In genomic region chr19:35135389-35135909, GRCh38 we compare ENCODE assay signal across 8 cellular contexts. TPM values are rescaled to one million over a fixed set of nuclear protein-coding genes. Genes with fewer than 3 reads are reported as not detected.
DNase-seq lines count a peak whose midpoint lies in the region; ATAC-seq and TF ChIP-seq lines count a peak whose summit lies in the region.

No MANE protein-coding gene starts in this region.

- H4K91ac ChIP-seq in IMR-90 (ENCODE audit: insufficient read depth, low read depth, low read length), result no peak overlapping the region
- H4K91ac ChIP-seq in trophoblast cell (ENCODE audit: low read depth, low read length), result no peak overlapping the region

- no peaks in the 10 kb centered on the region for H3K79me2 ChIP-seq in trophoblast cell (ENCODE audit: control insufficient read depth, insufficient read depth, low read length, poor library complexity)

- H3K14ac ChIP-seq in IMR-90 (replicated peaks; ENCODE audit: low read depth, low read length), result no peak overlapping the region
- no peak overlapping the region for H3K14ac ChIP-seq in trophoblast cell (ENCODE audit: low read length)

- TF ChIP-seq POLR2A in IMR-90 (IDR thresholded peaks at IDR 0.05; ENCODE audit: low read depth, low read length), result no peak

- H3K4me1 Mint-ChIP-seq in activated naive CD8-positive, alpha-beta T cell treated with anti-CD3 and anti-CD28 coated beads for 36 hours, result no peaks in the 10 kb centered on the region

- H2BK20ac ChIP-seq in IMR-90 (ENCODE audit: low read depth, low read length), result no peak overlapping the region

- H2BK12ac ChIP-seq in trophoblast cell (ENCODE audit: low read length), result no peak overlapping the region

- TF ChIP-seq RAD21 in IMR-90 (IDR thresholded peaks at IDR 0.05; ENCODE audit: low read length), result peak; percentile 67

- H2AK9ac ChIP-seq in IMR-90 (replicated peaks; ENCODE audit: low read depth, low read length, poor library complexity), result no peak overlapping the region

- no peak overlapping the region for H3K4me3 Mint-ChIP-seq in activated naive CD8-positive, alpha-beta T cell treated with anti-CD3 and anti-CD28 coated beads for 36 hours

- in situ Hi-C loops in IMR-90 (cut with MboI; ENCODE audit: low sequenced_read_pairs), result loop anchor here (5.0 kb wide), 1 partner anchor 68 kb away; no protein-coding TSS in a partner anchor
- in situ Hi-C loops in SK-MEL-5 (cut with HindIII; ENCODE audit: low pct_unique_long_range_greater_than_20kb, low sequenced_read_pairs), result no loop called here

- no TSS peak for BruUV-seq in IMR-90 (replicated peaks; lab: Mats Ljungman, UMichigan)

- peak; percentile 89 for ATAC-seq in IMR-90 (ENCODE audit: low read depth)
- no peak for ATAC-seq in GM18517 (IDR thresholded peaks at IDR 0.05; ENCODE audit: unreplicated experiment)
- no peak for ATAC-seq in HG02970 (IDR thresholded peaks at IDR 0.05; ENCODE audit: low FRiP score, unreplicated experiment)

- H3K18ac ChIP-seq in IMR-90 (ENCODE audit: low read depth, low read length), result no peak overlapping the region
- no peak overlapping the region for H3K18ac ChIP-seq in trophoblast cell (ENCODE audit: low read length)

- no peak overlapping the region for H3K4me3 ChIP-seq in IMR-90 (ENCODE audit: insufficient read depth, low read depth, low read length)
- H3K4me3 ChIP-seq in cardiac muscle cell, result peak overlapping the region; percentile 16
- H3K4me3 ChIP-seq in trophoblast cell (ENCODE audit: low read depth, low read length), result no peak overlapping the region

- peaks cover 3% of the 10 kb centered on the region; the same call in 1 of the 2 replicates for H4K20me1 ChIP-seq in IMR-90 (ENCODE audit: insufficient read depth, low read length)

- TF ChIP-seq CTCF in IMR-90 (conservative IDR thresholded peaks at IDR 0.05; ENCODE audit: low read depth, low read length) (peak; percentile 82), cardiac muscle cell (IDR thresholded peaks at IDR 0.05; ENCODE audit: low read depth, low read length) (peak; percentile 86)

- POLR2A ChIA-PET in IMR-90 (lab: Charles Lee; ENCODE audit: unreplicated experiment), result no interaction called here

- H4K8ac ChIP-seq in IMR-90 (ENCODE audit: low read depth in 2 of 2, low read length in 2 of 2) (no peak overlapping the region), trophoblast cell (ENCODE audit: low read depth, low read length) (no peak overlapping the region)

- H2AFZ ChIP-seq in IMR-90 (replicated peaks; ENCODE audit: low read length, poor library complexity) (peak overlapping the region; percentile 34), trophoblast cell (ENCODE audit: insufficient read depth, low read length, poor library complexity) (no peak overlapping the region)

- H3K36me3 Mint-ChIP-seq in activated naive CD8-positive, alpha-beta T cell treated with anti-CD3 and anti-CD28 coated beads for 36 hours, result no peaks in the 10 kb centered on the region

- H2BK5ac ChIP-seq in IMR-90 (ENCODE audit: low read depth, low read length, poor library complexity, severe bottlenecking) (no peak overlapping the region), trophoblast cell (ENCODE audit: low read depth, low read length, poor library complexity) (no peak overlapping the region)

- H2BK120ac ChIP-seq in IMR-90 (ENCODE audit: low read depth, low read length) (no peak overlapping the region), trophoblast cell (ENCODE audit: insufficient read depth, low read length, poor library complexity) (no peak overlapping the region)

- H2BK15ac ChIP-seq in IMR-90 (ENCODE audit: low read depth, low read length), result no peak overlapping the region

- peaks cover 14% of the 10 kb centered on the region for H3K4me1 ChIP-seq in IMR-90 (ENCODE audit: control insufficient read depth, insufficient read depth, low read length)
- peaks cover 44% of the 10 kb centered on the region for H3K4me1 ChIP-seq in cardiac muscle cell (ENCODE audit: low read depth)
- no peaks in the 10 kb centered on the region for H3K4me1 ChIP-seq in trophoblast cell (ENCODE audit: control insufficient read depth in 1 of 2, insufficient read depth in 2 of 2, low read length in 2 of 2)

- no peak overlapping the region for H4K5ac ChIP-seq in IMR-90 (ENCODE audit: low read depth, low read length)

- H2AK5ac ChIP-seq in IMR-90 (ENCODE audit: low read depth, low read length) (peak overlapping the region; percentile 83; the same call in 1 of the 2 replicates), trophoblast cell (ENCODE audit: low read length) (no peak overlapping the region)

- H3K79me1 ChIP-seq in IMR-90 (ENCODE audit: low read depth in 1 of 2, low read length in 2 of 2) (no peaks in the 10 kb centered on the region), trophoblast cell (ENCODE audit: low read length) (no peaks in the 10 kb centered on the region)

- no peak overlapping the region for H3K56ac ChIP-seq in IMR-90 (ENCODE audit: extremely low read depth, insufficient read depth, low read length)

- H3K27me3 Mint-ChIP-seq in activated naive CD8-positive, alpha-beta T cell treated with anti-CD3 and anti-CD28 coated beads for 36 hours, result no peaks in the 10 kb centered on the region

- DNase-seq in DMS53 (lab: John Stamatoyannopoulos, UW) (peak; percentile 79), IMR-90 (peak; percentile 55), SK-MEL-5 (ENCODE audit: low read depth, low spot score) (peak; percentile 79), cardiac muscle cell (ENCODE audit: low read depth in 1 of 2, low spot score in 1 of 2) (peak; percentile 76 to 92), trophoblast cell (peak; percentile 54 to 73)
- DNase-seq in activated naive CD8-positive, alpha-beta T cell treated with anti-CD3 and anti-CD28 coated beads for 36 hours, result peak; percentile 69

- H3K27me3 ChIP-seq in IMR-90 (ENCODE audit: control insufficient read depth, insufficient read depth, low read length), result peaks cover 14% of the 10 kb centered on the region; the same call in 1 of the 2 replicates
- no peaks in the 10 kb centered on the region for H3K27me3 ChIP-seq in cardiac muscle cell
- no peaks in the 10 kb centered on the region for H3K27me3 ChIP-seq in trophoblast cell (ENCODE audit: insufficient read depth, low read length)

- H3K27ac ChIP-seq in IMR-90 (ENCODE audit: insufficient read depth, low read length), result no peak overlapping the region
- H3K27ac ChIP-seq in cardiac muscle cell, result peak overlapping the region; percentile 85
- no peak overlapping the region for H3K27ac ChIP-seq in trophoblast cell (ENCODE audit: low read depth, low read length)

- H3K23ac ChIP-seq in IMR-90 (ENCODE audit: low read depth, low read length) (no peak overlapping the region), trophoblast cell (ENCODE audit: low read length) (no peak overlapping the region)

- H3K4ac ChIP-seq in IMR-90 (ENCODE audit: low read depth, low read length), result no peak overlapping the region
- H3K4ac ChIP-seq in trophoblast cell (ENCODE audit: low read depth, low read length), result no peak overlapping the region

- no peak overlapping the region for H3K9ac ChIP-seq in IMR-90 (ENCODE audit: low read depth, low read length)
- no peak overlapping the region for H3K9ac ChIP-seq in trophoblast cell (ENCODE audit: low read length)

- no peaks in the 10 kb centered on the region for H3K9me3 ChIP-seq in IMR-90 (ENCODE audit: control insufficient read depth, insufficient read depth, low read length)
- H3K9me3 ChIP-seq in cardiac muscle cell (ENCODE audit: low read depth), result no peaks in the 10 kb centered on the region
- peaks cover 4% of the 10 kb centered on the region for H3K9me3 ChIP-seq in trophoblast cell (ENCODE audit: insufficient read depth, low read depth, low read length)

- intact Hi-C loops in IMR-90 (cut with micrococcal nuclease), result loop anchor here (1.0 to 2.0 kb wide), 3 partner anchors 68 to 162 kb away; no protein-coding TSS in a partner anchor

- H3K9me1 ChIP-seq in IMR-90 (ENCODE audit: insufficient read depth, low read length), result peaks cover 3% of the 10 kb centered on the region; the same call in 1 of the 2 replicates

- H4K12ac ChIP-seq in trophoblast cell (ENCODE audit: low read depth, low read length), result no peak overlapping the region

- no peaks in the 10 kb centered on the region for H3K9me3 Mint-ChIP-seq in activated naive CD8-positive, alpha-beta T cell treated with anti-CD3 and anti-CD28 coated beads for 36 hours

- CTCF ChIA-PET in IMR-90 (lab: Yijun Ruan, JAX), result interaction anchor here (0.6 to 3.2 kb wide), 6 partner anchors 10 to 88 kb away, joined by 3 to 18 read pairs (median 4); no protein-coding TSS in a partner anchor

- WGBS in IMR-90 (ENCODE audit: extremely low coverage in 2 of 2, insufficient read length in 1 of 2), 2 experiments, result no CpG with 5 or more reads among the region's 7 CpGs
- WGBS in trophoblast cell (ENCODE audit: extremely low coverage, insufficient coverage, insufficient read length), result no CpG with 5 or more reads among the region's 7 CpGs

- H3K27ac Mint-ChIP-seq in activated naive CD8-positive, alpha-beta T cell treated with anti-CD3 and anti-CD28 coated beads for 36 hours, result no peak overlapping the region

- H3K36me3 ChIP-seq in IMR-90 (ENCODE audit: control insufficient read depth, insufficient read depth, low read length) (no peaks in the 10 kb centered on the region), cardiac muscle cell (no peaks in the 10 kb centered on the region), trophoblast cell (ENCODE audit: control insufficient read depth in 1 of 2, insufficient read depth in 2 of 2, low read length in 2 of 2) (no peaks in the 10 kb centered on the region)

- dilution Hi-C loops in IMR-90 (cut with HindIII; ENCODE audit: low sequenced_read_pairs, unreplicated experiment), result no loop called here

- H3K4me2 ChIP-seq in IMR-90 (ENCODE audit: low read depth, low read length), result no peak overlapping the region
- H3K4me2 ChIP-seq in trophoblast cell (ENCODE audit: low read length), result no peak overlapping the region

RNA-seq across cellular contexts. Expression of gene LGI4, which starts 0.6 kb away (rescaled TPM):
- not detected in 2 replicates for total RNA-seq in IMR-90 (2012; rRNA removed)
- 0.06 and 0.10 TPM in 2 replicates for polyA plus RNA-seq in IMR-90 (2012; rRNA removed)
- polyA plus RNA-seq in IMR-90 (2012; cell fraction: cytosol; rRNA removed), result 0.05 TPM in 1 of 2 replicates, not detected in the other
- 2.3 and 3.5 TPM in 2 replicates for polyA plus RNA-seq in IMR-90 (2012; cell fraction: nucleus; rRNA removed; ENCODE audit: low replicate concordance)
- total RNA-seq in SK-MEL-5 (2014; rRNA removed; shearing (Covaris generic)), result 0.11 TPM in 1 of 2 replicates, not detected in the other
- not detected in 2 replicates for polyA plus RNA-seq in SK-MEL-5 (2015; cell fraction: cytosol; rRNA removed)
- polyA plus RNA-seq in SK-MEL-5 (2015; cell fraction: nucleus; rRNA removed), result not detected in 2 replicates
- total RNA-seq in activated naive CD8-positive, alpha-beta T cell treated with anti-CD3 and anti-CD28 coated beads for 36 hours, result not detected
- 42.0 and 45.5 TPM in 2 replicates for total RNA-seq in cardiac muscle cell
- 26.7 and 27.5 TPM in 2 replicates for polyA plus RNA-seq in cardiac muscle cell
- polyA plus RNA-seq in trophoblast cell (2013), result 0.22 and 0.33 TPM in 2 replicates

RNA-seq across cellular contexts. Expression of gene FXYD1, which starts 3.2 kb away (rescaled TPM):
- total RNA-seq in IMR-90 (2012; rRNA removed), result 0.18 TPM in 1 of 2 replicates, not detected in the other
- polyA plus RNA-seq in IMR-90 (2012; rRNA removed), result 2.7 and 3.9 TPM in 2 replicates
- 1.0 and 7.5 TPM in 2 replicates for polyA plus RNA-seq in IMR-90 (2012; cell fraction: cytosol; rRNA removed)
- polyA plus RNA-seq in IMR-90 (2012; cell fraction: nucleus; rRNA removed; ENCODE audit: low replicate concordance), result 3.4 and 3.9 TPM in 2 replicates
- not detected in 2 replicates for total RNA-seq in SK-MEL-5 (2014; rRNA removed; shearing (Covaris generic))
- polyA plus RNA-seq in SK-MEL-5 (2015; cell fraction: cytosol; rRNA removed), result 0.13 TPM in 1 of 2 replicates, not detected in the other
- not detected in 2 replicates for polyA plus RNA-seq in SK-MEL-5 (2015; cell fraction: nucleus; rRNA removed)
- 1 to 10 TPM; 1.1 TPM for total RNA-seq in activated naive CD8-positive, alpha-beta T cell treated with anti-CD3 and anti-CD28 coated beads for 36 hours
- total RNA-seq in cardiac muscle cell, result 105 and 154 TPM in 2 replicates
- 268 and 314 TPM in 2 replicates for polyA plus RNA-seq in cardiac muscle cell
- not detected in 2 replicates for polyA plus RNA-seq in trophoblast cell (2013)

RNA-seq across cellular contexts. Expression of gene FXYD7, which starts 7.6 kb away (rescaled TPM):
- total RNA-seq in IMR-90 (2012; rRNA removed) (not detected in 2 replicates), cardiac muscle cell (2.6 and 4.5 TPM in 2 replicates)
- polyA plus RNA-seq in IMR-90 (2012; rRNA removed) (0.31 and 0.39 TPM in 2 replicates), cardiac muscle cell (3.5 and 5.0 TPM in 2 replicates)
- polyA plus RNA-seq in IMR-90 (2012; cell fraction: cytosol; rRNA removed), result 0.11 and 2.0 TPM in 2 replicates
- 0.35 and 0.60 TPM in 2 replicates for polyA plus RNA-seq in IMR-90 (2012; cell fraction: nucleus; rRNA removed; ENCODE audit: low replicate concordance)
- total RNA-seq in SK-MEL-5 (2014; rRNA removed; shearing (Covaris generic)), result not detected in 2 replicates
- polyA plus RNA-seq in SK-MEL-5 (2015; cell fraction: cytosol; rRNA removed), result not detected in 2 replicates
- 0.22 TPM in 1 of 2 replicates, not detected in the other for polyA plus RNA-seq in SK-MEL-5 (2015; cell fraction: nucleus; rRNA removed)
- under 1 TPM; 0.54 to 0.62 TPM for total RNA-seq in activated naive CD8-positive, alpha-beta T cell treated with anti-CD3 and anti-CD28 coated beads for 36 hours
- 0.14 and 0.32 TPM in 2 replicates for polyA plus RNA-seq in trophoblast cell (2013)

RNA-seq across cellular contexts. Expression of gene FXYD5, which starts 19.1 kb away (rescaled TPM):
- total RNA-seq in IMR-90 (2012; rRNA removed) (45.8 and 53.6 TPM in 2 replicates), cardiac muscle cell (12.2 and 14.5 TPM in 2 replicates)
- polyA plus RNA-seq in IMR-90 (2012; rRNA removed) (245 and 287 TPM in 2 replicates), cardiac muscle cell (11.3 and 19.3 TPM in 2 replicates)
- polyA plus RNA-seq in IMR-90 (2012; cell fraction: cytosol; rRNA removed), result 162 and 289 TPM in 2 replicates
- 57.5 and 83.6 TPM in 2 replicates for polyA plus RNA-seq in IMR-90 (2012; cell fraction: nucleus; rRNA removed; ENCODE audit: low replicate concordance)
- total RNA-seq in SK-MEL-5 (2014; rRNA removed; shearing (Covaris generic)), result 71.3 and 79.3 TPM in 2 replicates
- polyA plus RNA-seq in SK-MEL-5 (2015; cell fraction: cytosol; rRNA removed), result 139 and 147 TPM in 2 replicates
- 14.3 and 18.9 TPM in 2 replicates for polyA plus RNA-seq in SK-MEL-5 (2015; cell fraction: nucleus; rRNA removed)
- total RNA-seq in activated naive CD8-positive, alpha-beta T cell treated with anti-CD3 and anti-CD28 coated beads for 36 hours, result 100 to 1,000 TPM; 272 to 275 TPM
- 205 and 212 TPM in 2 replicates for polyA plus RNA-seq in trophoblast cell (2013)

RNA-seq across cellular contexts. Expression of gene FXYD3, which starts 19.8 kb away (rescaled TPM):
- total RNA-seq in IMR-90 (2012; rRNA removed) (not detected in 2 replicates), cardiac muscle cell (not detected in 2 replicates)
- polyA plus RNA-seq in IMR-90 (2012; rRNA removed) (not detected in 2 replicates), cardiac muscle cell (0.35 TPM in 1 of 2 replicates, not detected in the other)
- not detected in 2 replicates for polyA plus RNA-seq in IMR-90 (2012; cell fraction: cytosol; rRNA removed)
- polyA plus RNA-seq in IMR-90 (2012; cell fraction: nucleus; rRNA removed; ENCODE audit: low replicate concordance), result not detected in 2 replicates
- total RNA-seq in SK-MEL-5 (2014; rRNA removed; shearing (Covaris generic)), result not detected in 2 replicates
- polyA plus RNA-seq in SK-MEL-5 (2015; cell fraction: cytosol; rRNA removed), result not detected in 2 replicates
- not detected in 2 replicates for polyA plus RNA-seq in SK-MEL-5 (2015; cell fraction: nucleus; rRNA removed)
- not detected for total RNA-seq in activated naive CD8-positive, alpha-beta T cell treated with anti-CD3 and anti-CD28 coated beads for 36 hours
- polyA plus RNA-seq in trophoblast cell (2013), result 1.9 and 2.6 TPM in 2 replicates

Comparison
In these comparisons a context has a peak if more than half of its experiments do, and no peak if none do; other contexts are left out.
1. RNA of gene LGI4, which starts 0.6 kb away (total RNA-seq): 42.0 to 45.5 TPM in cardiac muscle cell; not detected in activated naive CD8-positive, alpha-beta T cell treated with anti-CD3 and anti-CD28 coated beads for 36 hours, 0.11 TPM in SK-MEL-5 and not detected in IMR-90; every median in the first group is over 10 times any median in the second.
2. RNA of gene FXYD1, which starts 3.2 kb away (total RNA-seq): 105 to 154 TPM in cardiac muscle cell; 1.1 TPM in activated naive CD8-positive, alpha-beta T cell treated with anti-CD3 and anti-CD28 coated beads for 36 hours, 0.18 TPM in IMR-90 and not detected in SK-MEL-5; every median in the first group is over 10 times any median in the second.
3. Peak in every context shown above with its lines, with median percentiles within 50 percentile points of each other: DNase-seq.